Comparison of ENCODE assay signal across 7 cellular contexts in genomic region chr13:107650081-107650701, GRCh38.
DNase-seq lines count a peak whose midpoint lies in the region; ATAC-seq and TF ChIP-seq lines count a peak whose summit lies in the region.

No MANE protein-coding gene starts in this region.

- no peaks in the 10 kb centered on the region for H3K27me3 ChIP-seq in IMR-90 (ENCODE audit: control insufficient read depth, insufficient read depth, low read length)

- TF ChIP-seq CTCF in GM12865 (IDR thresholded peaks at IDR 0.05; ENCODE audit: insufficient read depth, low read depth, low read length, missing control alignments) (peak; percentile 93), IMR-90 (conservative IDR thresholded peaks at IDR 0.05; ENCODE audit: low read depth, low read length) (peak; percentile 94), fibroblast of the aortic adventitia (IDR thresholded peaks at IDR 0.05; ENCODE audit: insufficient read depth, low read length) (peak; percentile 73)

- no peak overlapping the region for H2BK5ac ChIP-seq in IMR-90 (ENCODE audit: low read depth, low read length, poor library complexity, severe bottlenecking)

- no peak overlapping the region for H4K91ac ChIP-seq in IMR-90 (ENCODE audit: insufficient read depth, low read depth, low read length)

- H3K23ac ChIP-seq in IMR-90 (ENCODE audit: low read depth, low read length), result no peak overlapping the region

- no peaks in the 10 kb centered on the region for H3K4me1 ChIP-seq in IMR-90 (ENCODE audit: control insufficient read depth, insufficient read depth, low read length)

- no peaks in the 10 kb centered on the region for H3K36me3 ChIP-seq in IMR-90 (ENCODE audit: control insufficient read depth, insufficient read depth, low read length)

- H2BK15ac ChIP-seq in IMR-90 (ENCODE audit: low read depth, low read length), result no peak overlapping the region

- no peak overlapping the region for H3K18ac ChIP-seq in IMR-90 (ENCODE audit: low read depth, low read length)

- peaks cover 2% of the 10 kb centered on the region for H3K9me3 Mint-ChIP-seq in activated CD4-positive, alpha-beta memory T cell treated with anti-CD3 and anti-CD28 coated beads for 36 hours

- no peak overlapping the region for H3K4me3 Mint-ChIP-seq in activated CD4-positive, alpha-beta memory T cell treated with anti-CD3 and anti-CD28 coated beads for 36 hours
- no peak overlapping the region for H3K4me3 Mint-ChIP-seq in T-helper 17 cell

- H3K79me1 ChIP-seq in IMR-90 (ENCODE audit: low read depth in 1 of 2, low read length in 2 of 2), result peaks cover 11 to 41% of the 10 kb centered on the region in 2 experiments; a peak in 3 of 4 replicates

- no peak overlapping the region for H3K27ac ChIP-seq in IMR-90 (ENCODE audit: insufficient read depth, low read length)

- TF ChIP-seq RAD21 in IMR-90 (IDR thresholded peaks at IDR 0.05; ENCODE audit: low read length), result peak; percentile 80

- CTCF ChIA-PET in IMR-90 (lab: Yijun Ruan, JAX), result interaction anchor here (0.6 to 2.5 kb wide), 16 partner anchors 11 to 532 kb away, joined by 3 to 12 read pairs (median 3); no protein-coding TSS in a partner anchor
- CTCF ChIA-PET in activated CD4-positive, alpha-beta memory T cell treated with anti-CD3 and anti-CD28 coated beads for 36 hours (lab: Charles Lee), result interaction anchor here (1.3 to 2.5 kb wide), 3 partner anchors 11 to 439 kb away, joined by 3 to 12 read pairs (median 4); no protein-coding TSS in a partner anchor

- H3K4me1 Mint-ChIP-seq in activated CD4-positive, alpha-beta memory T cell treated with anti-CD3 and anti-CD28 coated beads for 36 hours (ENCODE audit: low read depth), result no peaks in the 10 kb centered on the region
- H3K4me1 Mint-ChIP-seq in T-helper 17 cell, result no peaks in the 10 kb centered on the region

- peak overlapping the region; percentile 51; the same call in 1 of the 2 replicates for H3K4me2 ChIP-seq in IMR-90 (ENCODE audit: low read depth, low read length)

- no TSS peak for BruUV-seq in IMR-90 (replicated peaks; lab: Mats Ljungman, UMichigan)

- ATAC-seq in GM21737 (IDR thresholded peaks at IDR 0.05; ENCODE audit: unreplicated experiment), result peak; percentile 83
- peak; percentile 60 for ATAC-seq in IMR-90 (ENCODE audit: low read depth)
- no peak for ATAC-seq in T-helper 17 cell

- no peaks in the 10 kb centered on the region for H3K9me1 ChIP-seq in IMR-90 (ENCODE audit: insufficient read depth, low read length)

- peak overlapping the region; percentile 73 for H2AFZ ChIP-seq in IMR-90 (replicated peaks; ENCODE audit: low read length, poor library complexity)

- dilution Hi-C loops in IMR-90 (cut with HindIII; ENCODE audit: low sequenced_read_pairs, unreplicated experiment), result no loop called here

- H3K9me3 ChIP-seq in IMR-90 (ENCODE audit: control insufficient read depth, insufficient read depth, low read length) (no peaks in the 10 kb centered on the region), T-helper 17 cell (ENCODE audit: control insufficient read depth, low read length, poor library complexity, severe bottlenecking) (no peaks in the 10 kb centered on the region)

- H3K56ac ChIP-seq in IMR-90 (ENCODE audit: extremely low read depth, insufficient read depth, low read length), result no peak overlapping the region

- DNase-seq in GM12865 (ENCODE audit: low read depth), result peak; percentile 65
- peak; percentile 62 for DNase-seq in IMR-90
- peak; percentile 33 for DNase-seq in activated CD4-positive, alpha-beta memory T cell treated with anti-CD3 and anti-CD28 coated beads for 36 hours
- DNase-seq in fibroblast of the aortic adventitia (ENCODE audit: low read depth), result peak; percentile 50
- DNase-seq in occipital lobe (lab: John Stamatoyannopoulos, UW), result peak; percentile 5
- DNase-seq in T-helper 17 cell, result no peak

- H2BK20ac ChIP-seq in IMR-90 (ENCODE audit: low read depth, low read length), result no peak overlapping the region

- 0 out of 4 replicates have a peak overlapping the region, but pooled peaks of 1 of the 2 experiments have one; percentile 26 for H4K8ac ChIP-seq in IMR-90 (ENCODE audit: low read depth in 2 of 2, low read length in 2 of 2)

- in situ Hi-C loops in IMR-90 (cut with MboI; ENCODE audit: low sequenced_read_pairs), result loop anchor here (10.0 kb wide), 1 partner anchor 275 kb away; no protein-coding TSS in a partner anchor

- no CpG with 5 or more reads among the region's 15 CpGs for WGBS in IMR-90 (ENCODE audit: extremely low coverage in 2 of 2, insufficient read length in 1 of 2), 2 experiments

- no peak overlapping the region for H3K9ac ChIP-seq in IMR-90 (ENCODE audit: low read depth, low read length)

- no peak overlapping the region for H3K14ac ChIP-seq in IMR-90 (replicated peaks; ENCODE audit: low read depth, low read length)

- no peak for TF ChIP-seq POLR2A in IMR-90 (IDR thresholded peaks at IDR 0.05; ENCODE audit: low read depth, low read length)

- H3K36me3 Mint-ChIP-seq in activated CD4-positive, alpha-beta memory T cell treated with anti-CD3 and anti-CD28 coated beads for 36 hours, result no peaks in the 10 kb centered on the region
- H3K36me3 Mint-ChIP-seq in T-helper 17 cell (ENCODE audit: low read depth), result no peaks in the 10 kb centered on the region

- no peak overlapping the region for H3K27ac Mint-ChIP-seq in activated CD4-positive, alpha-beta memory T cell treated with anti-CD3 and anti-CD28 coated beads for 36 hours
- no peak overlapping the region for H3K27ac Mint-ChIP-seq in T-helper 17 cell

- no peak overlapping the region for H4K5ac ChIP-seq in IMR-90 (ENCODE audit: low read depth, low read length)

- H2AK9ac ChIP-seq in IMR-90 (replicated peaks; ENCODE audit: low read depth, low read length, poor library complexity), result no peak overlapping the region

- H3K4ac ChIP-seq in IMR-90 (ENCODE audit: low read depth, low read length), result no peak overlapping the region; the same call in 1 of the 2 replicates

- H2BK120ac ChIP-seq in IMR-90 (ENCODE audit: low read depth, low read length), result no peak overlapping the region

- no peaks in the 10 kb centered on the region for H4K20me1 ChIP-seq in IMR-90 (ENCODE audit: insufficient read depth, low read length)

- H3K27me3 Mint-ChIP-seq in activated CD4-positive, alpha-beta memory T cell treated with anti-CD3 and anti-CD28 coated beads for 36 hours, result peaks cover 2% of the 10 kb centered on the region
- no peaks in the 10 kb centered on the region for H3K27me3 Mint-ChIP-seq in T-helper 17 cell

- intact Hi-C loops in IMR-90 (cut with micrococcal nuclease), result loop anchor here (1.0 to 10.0 kb wide), 4 partner anchors 195 to 436 kb away; a partner anchor contains a TSS
- intact Hi-C loops in activated CD4-positive, alpha-beta memory T cell treated with anti-CD3 and anti-CD28 coated beads for 36 hours (cut with micrococcal nuclease), result no loop called here

- no peak overlapping the region for H2AK5ac ChIP-seq in IMR-90 (ENCODE audit: low read depth, low read length)

- no peak overlapping the region for H3K4me3 ChIP-seq in GM12865 (ENCODE audit: low read depth, low read length)
- no peak overlapping the region for H3K4me3 ChIP-seq in IMR-90 (ENCODE audit: insufficient read depth, low read depth, low read length)
- H3K4me3 ChIP-seq in fibroblast of the aortic adventitia (ENCODE audit: low read depth, low read length), result no peak overlapping the region

- POLR2A ChIA-PET in IMR-90 (lab: Charles Lee; ENCODE audit: unreplicated experiment), result no interaction called here
- POLR2A ChIA-PET in activated CD4-positive, alpha-beta memory T cell treated with anti-CD3 and anti-CD28 coated beads for 36 hours (lab: Charles Lee), result no interaction called here

TF ChIP-seq in IMR-90, 13 proteins besides CTCF, POLR2A, EP300 and RAD21:
- peak; percentile 30; the same call in 1 of the 2 replicates for TF ChIP-seq USF2 (IDR thresholded peaks at IDR 0.05; ENCODE audit: low read depth, low read length)
- TF ChIP-seq NFE2L2 (IDR thresholded peaks at IDR 0.05; ENCODE audit: low read depth, low read length), result no peak
- TF ChIP-seq SMC3 (IDR thresholded peaks at IDR 0.05; ENCODE audit: low read depth, low read length), result peak; percentile 77
TF ChIP-seq in IMR-90: peak in this region for 2.

Comparison
In these comparisons a context has a peak if more than half of its experiments do, and no peak if none do; other contexts are left out.
1. DNase-seq: peak in GM12865 (single experiment), IMR-90 (single experiment), activated CD4-positive, alpha-beta memory T cell treated with anti-CD3 and anti-CD28 coated beads for 36 hours (single experiment), fibroblast of the aortic adventitia (single experiment) and occipital lobe (single experiment); none in T-helper 17 cell (0 of 3).
2. Peak in every context shown above with its lines, with median percentiles within 50 percentile points of each other: CTCF ChIP-seq.